ENCODE assay signal across 24 cellular contexts in the genomic region with DNA sequence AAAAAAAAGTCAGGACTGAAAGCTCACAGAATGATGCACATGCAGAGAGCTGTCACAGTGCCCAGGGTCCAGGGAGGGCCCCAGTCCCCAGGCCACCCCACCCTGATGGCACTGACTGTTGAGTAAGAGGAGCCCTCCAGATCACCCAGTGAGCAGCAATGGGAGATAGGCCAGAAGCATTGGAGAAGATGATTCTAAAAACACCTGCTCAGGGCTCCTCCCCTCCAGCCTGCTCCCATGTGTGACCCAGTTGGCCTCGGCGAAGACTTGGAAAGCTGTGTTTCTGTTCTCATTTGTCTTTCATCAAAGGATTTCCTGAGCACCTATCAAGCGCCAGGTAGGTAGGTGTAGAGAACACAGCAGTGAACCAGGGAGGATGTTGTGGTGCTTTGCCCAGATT. TPM values are rescaled to one million over a fixed set of nuclear protein-coding genes. Genes with fewer than 3 reads are reported as not detected.
"Had no signal": no experiment of that assay in that cellular context is flagged by ENCODE, and none has a peak within 500 bp of the region (broad histone marks: within the 10 kb centered on the region; RNA-seq: fewer than 3 reads in every experiment).

No MANE protein-coding gene starts in this region.

- H3K4me3 ChIP-seq: coronary artery, dorsolateral prefrontal cortex, esophagus squamous epithelium, gastrocnemius medialis, heart right ventricle, left lung, lower lobe of right lung had no signal

- DNase-seq: dermis blood vessel endothelial cell; effector CD4-positive, alpha-beta T cell; effector memory CD4-positive, alpha-beta T cell; esophagus squamous epithelium; foreskin fibroblast; foreskin melanocyte; gastrocnemius medialis; glutamatergic neuron; head of caudate nucleus; heart right ventricle; hippocampal formation; left cardiac atrium; left lung; left ventricle myocardium superior; lower lobe of right lung; mesendoderm; midbrain; naive thymus-derived CD4-positive, alpha-beta T cell had no signal

- H3K27ac ChIP-seq: coronary artery, esophagus squamous epithelium, gastrocnemius medialis, heart right ventricle, left lung, lower lobe of right lung had no signal

- H3K27me3 ChIP-seq: dorsolateral prefrontal cortex, esophagus squamous epithelium, gastrocnemius medialis, heart right ventricle, left lung had no signal

- H3K9me3 ChIP-seq: esophagus squamous epithelium, gastrocnemius medialis, heart right ventricle, left lung, lower lobe of right lung had no signal

- ATAC-seq: esophagus mucosa; gastrocnemius medialis; heart right ventricle; left cardiac atrium; left lung; left ventricle myocardium superior; lower lobe of right lung; naive thymus-derived CD4-positive, alpha-beta T cell had no signal

RNA-seq across cellular contexts. Expression of a gene that starts 58.4 kb away (rescaled TPM):
- total RNA-seq: endothelial cell of umbilical vein, gastrocnemius medialis, glomerular endothelial cell, heart right ventricle, left ventricle myocardium superior, lung microvascular endothelial cell had no signal
- polyA plus RNA-seq: endothelial cell of umbilical vein had no signal
